ENCODE assay signal across 19 cellular contexts in genomic region chr1:168079761-168080160, GRCh38. TPM values are rescaled to one million over a fixed set of nuclear protein-coding genes. Genes with fewer than 3 reads are reported as not detected.
DNase-seq lines count a peak whose midpoint lies in the region; ATAC-seq and TF ChIP-seq lines count a peak whose summit lies in the region.
"Had no signal": no experiment of that assay in that cellular context is flagged by ENCODE, and none has a peak within 500 bp of the region (broad histone marks: within the 10 kb centered on the region; RNA-seq: fewer than 3 reads in every experiment).

No MANE protein-coding gene starts in this region.

- no peaks in the 10 kb centered on the region for H3K9me3 Mint-ChIP-seq in CD8-positive, alpha-beta T cell
- H3K9me3 Mint-ChIP-seq in chondrocyte (ENCODE audit: low read depth) (no peaks in the 10 kb centered on the region), immature natural killer cell (no peaks in the 10 kb centered on the region)
- H3K9me3 Mint-ChIP-seq: activated naive CD4-positive, alpha-beta T cell treated with anti-CD3 and anti-CD28 coated beads for 36 hours; CD4-positive, CD25-positive, alpha-beta regulatory T cell had no signal

- H3K36me3 ChIP-seq in CD8-positive, alpha-beta T cell (ENCODE audit: insufficient read depth, low read length) = no peaks in the 10 kb centered on the region

- POLR2A ChIA-PET in CD8-positive, alpha-beta T cell (lab: Charles Lee) = interaction anchor here (0.5 kb wide), 1 partner anchor 124 kb away, joined by 3 read pairs; no protein-coding TSS in a partner anchor

- no peaks in the 10 kb centered on the region for H3K27me3 ChIP-seq in CD8-positive, alpha-beta T cell (ENCODE audit: insufficient read depth, low read length)
- H3K27me3 ChIP-seq: esophagus squamous epithelium had no signal

- no peak overlapping the region for H3K4me3 ChIP-seq in CD8-positive, alpha-beta T cell (ENCODE audit: low read depth, low read length)
- H3K4me3 ChIP-seq: esophagus squamous epithelium, SK-N-MC had no signal

- CTCF ChIA-PET in CD8-positive, alpha-beta T cell (lab: Charles Lee) = no interaction called here

- no peak overlapping the region for H3K4me3 Mint-ChIP-seq in CD8-positive, alpha-beta T cell
- H3K4me3 Mint-ChIP-seq in chondrocyte (ENCODE audit: unreplicated experiment) (no peak overlapping the region), immature natural killer cell (no peak overlapping the region)
- H3K4me3 Mint-ChIP-seq: activated naive CD4-positive, alpha-beta T cell treated with anti-CD3 and anti-CD28 coated beads for 36 hours; CD4-positive, CD25-positive, alpha-beta regulatory T cell; naive thymus-derived CD4-positive, alpha-beta T cell had no signal

- H3K4me1 ChIP-seq in CD8-positive, alpha-beta T cell (ENCODE audit: insufficient read depth, low read length) = no peaks in the 10 kb centered on the region

- DNase-seq in CD8-positive, alpha-beta T cell = no peak
- DNase-seq in M059J (ENCODE audit: low read depth) = peak; percentile 80
- no peak for DNase-seq in chondrocyte (ENCODE audit: low spot score)
- peak; percentile 22 for DNase-seq in myocyte (ENCODE audit: low read depth)
- DNase-seq in NCI-H526 (lab: John Stamatoyannopoulos, UW) = no peak
- DNase-seq in immature natural killer cell = no peak
- DNase-seq in NCI-H2227 treated with DMSO at 0.1 percent for 48 hours (lab: John Stamatoyannopoulos, UW) = no peak
- DNase-seq: activated naive CD4-positive, alpha-beta T cell treated with anti-CD3 and anti-CD28 coated beads for 36 hours; CD4-positive, CD25-positive, alpha-beta regulatory T cell; esophagus squamous epithelium; GOT3; naive thymus-derived CD4-positive, alpha-beta T cell; NCI-H2107; retina; stimulated activated CD4-positive, alpha-beta T cell treated with anti-CD3 and anti-CD28 coated beads, Interleukin-4, amount 100 ng/mL, for 24 hours; stimulated activated naive CD4-positive, alpha-beta T cell had no signal

- H3K27me3 Mint-ChIP-seq in CD8-positive, alpha-beta T cell (ENCODE audit: low read depth) = no peaks in the 10 kb centered on the region
- H3K27me3 Mint-ChIP-seq in chondrocyte (ENCODE audit: low read depth) = no peaks in the 10 kb centered on the region
- H3K27me3 Mint-ChIP-seq in immature natural killer cell (ENCODE audit: low read depth in 3 of 3) = peaks cover 0 to 3% (median 0%) of the 10 kb centered on the region in 3 donors
- H3K27me3 Mint-ChIP-seq: CD4-positive, CD25-positive, alpha-beta regulatory T cell; naive thymus-derived CD4-positive, alpha-beta T cell had no signal

- H3K27ac Mint-ChIP-seq in CD8-positive, alpha-beta T cell = peak overlapping the region; percentile 24
- H3K27ac Mint-ChIP-seq in chondrocyte (ENCODE audit: unreplicated experiment) (peak overlapping the region; percentile 60), immature natural killer cell (no peak overlapping the region)
- H3K27ac Mint-ChIP-seq: activated naive CD4-positive, alpha-beta T cell treated with anti-CD3 and anti-CD28 coated beads for 36 hours had no signal

- peaks cover 29% of the 10 kb centered on the region for H3K36me3 Mint-ChIP-seq in CD8-positive, alpha-beta T cell
- peaks cover 19% of the 10 kb centered on the region for H3K36me3 Mint-ChIP-seq in chondrocyte (ENCODE audit: low read depth)
- peaks cover 10 to 25% (median 15%) of the 10 kb centered on the region in 3 donors for H3K36me3 Mint-ChIP-seq in immature natural killer cell

- intact Hi-C loops in CD8-positive, alpha-beta T cell (cut with DNase I, micrococcal nuclease) = loop anchor here in 1 of 2 experiments (5.0 kb wide), 1 partner anchor 202 kb away; no protein-coding TSS in a partner anchor

- no peak for ATAC-seq in CD8-positive, alpha-beta T cell
- ATAC-seq in GM19324 (IDR thresholded peaks at IDR 0.05; ENCODE audit: low FRiP score, unreplicated experiment) = no peak
- ATAC-seq: naive thymus-derived CD4-positive, alpha-beta T cell had no signal

- no peaks in the 10 kb centered on the region for H3K9me3 ChIP-seq in CD8-positive, alpha-beta T cell (ENCODE audit: low read length)
- H3K9me3 ChIP-seq: esophagus squamous epithelium had no signal

- H3K27ac ChIP-seq in CD8-positive, alpha-beta T cell (ENCODE audit: low read depth, low read length) = no peak overlapping the region
- H3K27ac ChIP-seq: SK-N-MC, VCaP had no signal

- TF ChIP-seq CTCF in CD8-positive, alpha-beta T cell (IDR thresholded peaks at IDR 0.05) = no peak
- TF ChIP-seq CTCF in chondrocyte (IDR thresholded peaks at IDR 0.05) = no peak

- H3K4me1 Mint-ChIP-seq in CD8-positive, alpha-beta T cell (ENCODE audit: low read depth) = peaks cover 4% of the 10 kb centered on the region
- H3K4me1 Mint-ChIP-seq in chondrocyte (ENCODE audit: low read depth) = peaks cover 42% of the 10 kb centered on the region
- peaks cover under 1 to 2% of the 10 kb centered on the region in 2 donors for H3K4me1 Mint-ChIP-seq in immature natural killer cell

RNA-seq across cellular contexts. Expression of gene GPR161, which starts 57.0 kb away (rescaled TPM):
- not detected for total RNA-seq in CD8-positive, alpha-beta T cell
- 9.2 and 15.2 TPM in 2 replicates for total RNA-seq in M059J (2014; rRNA removed; shearing (Covaris generic))
- 30.8 to 33.5 TPM (median 32.8 TPM) in 3 replicates for total RNA-seq in chondrocyte
- 7.0 and 8.4 TPM in 2 replicates for total RNA-seq in myocyte
- polyA plus RNA-seq in myocyte (2012) = 9.7 TPM
- polyA plus RNA-seq in immature natural killer cell = not detected
- total RNA-seq: CD4-positive, CD25-positive, alpha-beta regulatory T cell had no signal
- polyA plus RNA-seq: CD4-positive, CD25-positive, alpha-beta regulatory T cell; naive thymus-derived CD4-positive, alpha-beta T cell had no signal

Comparison
In these comparisons a context has a peak if more than half of its experiments do, and no peak if none do; other contexts are left out.
1. DNase-seq: peak in M059J (single experiment) and myocyte (single experiment); none in CD8-positive, alpha-beta T cell (0 of 7), chondrocyte (single experiment), NCI-H526 (0 of 2), immature natural killer cell (0 of 3) and NCI-H2227 treated with DMSO at 0.1 percent for 48 hours (single experiment).
2. H3K27ac Mint-ChIP-seq: peak in CD8-positive, alpha-beta T cell (single experiment) and chondrocyte (single experiment); none in immature natural killer cell (0 of 6).